In the genomic region with DNA sequence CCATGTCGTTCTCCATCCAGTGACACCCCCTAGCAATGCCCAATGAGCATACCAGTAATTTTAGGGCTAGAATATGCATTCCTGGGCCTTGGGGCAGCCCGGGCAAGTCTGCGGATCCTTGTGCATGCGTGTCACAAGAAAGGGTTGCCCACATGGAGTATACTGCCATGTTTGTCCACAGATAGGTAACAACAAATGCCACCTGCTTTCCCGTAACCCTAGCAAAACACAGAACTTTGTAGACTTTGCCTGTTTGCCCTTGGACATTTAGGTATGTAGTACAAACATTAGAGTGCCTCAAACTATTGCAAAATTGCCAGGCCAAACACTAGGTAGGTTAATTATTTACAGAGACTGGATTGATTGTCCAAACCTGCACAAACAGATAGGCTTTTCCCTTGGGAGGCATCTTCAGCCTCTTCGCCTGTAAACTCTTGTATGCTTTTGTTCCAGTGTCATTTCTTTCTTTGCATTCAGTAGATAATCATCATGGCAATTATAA, we compare ENCODE assay signal across 1 cellular context.
TF ChIP-seq lines count a peak whose summit lies in the region.

No MANE protein-coding gene starts in this region.

TF ChIP-seq in HepG2, 621 proteins besides CTCF, POLR2A, EP300 and RAD21 (continued from another document and continues in another):
- TF ChIP-seq, protein P1, sequence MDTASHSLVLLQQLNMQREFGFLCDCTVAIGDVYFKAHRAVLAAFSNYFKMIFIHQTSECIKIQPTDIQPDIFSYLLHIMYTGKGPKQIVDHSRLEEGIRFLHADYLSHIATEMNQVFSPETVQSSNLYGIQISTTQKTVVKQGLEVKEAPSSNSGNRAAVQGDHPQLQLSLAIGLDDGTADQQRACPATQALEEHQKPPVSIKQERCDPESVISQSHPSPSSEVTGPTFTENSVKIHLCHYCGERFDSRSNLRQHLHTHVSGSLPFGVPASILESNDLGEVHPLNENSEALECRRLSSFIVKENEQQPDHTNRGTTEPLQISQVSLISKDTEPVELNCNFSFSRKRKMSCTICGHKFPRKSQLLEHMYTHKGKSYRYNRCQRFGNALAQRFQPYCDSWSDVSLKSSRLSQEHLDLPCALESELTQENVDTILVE (CRISPR knock-in tag; IDR thresholded peaks at IDR 0.05): peak; percentile 94
- TF ChIP-seq BRD4 (CRISPR knock-in tag; IDR thresholded peaks at IDR 0.05): 0 out of 2 replicates have a peak, but pooled peaks have one; percentile 55
- peak; percentile 88; the same call in 1 of the 2 replicates for TF ChIP-seq HOXA9 (CRISPR knock-in tag; IDR thresholded peaks at IDR 0.05; ENCODE audit: borderline replicate concordance)
- TF ChIP-seq PHB2 (IDR thresholded peaks at IDR 0.05; ENCODE audit: partially characterized antibody): no peak
- TF ChIP-seq ZNF136 (CRISPR knock-in tag; IDR thresholded peaks at IDR 0.05; ENCODE audit: low read depth): no peak
- TF ChIP-seq KLF11 (CRISPR knock-in tag; IDR thresholded peaks at IDR 0.05): peak; percentile 93
- no peak for TF ChIP-seq ZBTB1 (CRISPR knock-in tag; IDR thresholded peaks at IDR 0.05; ENCODE audit: borderline replicate concordance)
- TF ChIP-seq ZNF331 (CRISPR knock-in tag; IDR thresholded peaks at IDR 0.05): peak; percentile 96
- TF ChIP-seq, protein P2, sequence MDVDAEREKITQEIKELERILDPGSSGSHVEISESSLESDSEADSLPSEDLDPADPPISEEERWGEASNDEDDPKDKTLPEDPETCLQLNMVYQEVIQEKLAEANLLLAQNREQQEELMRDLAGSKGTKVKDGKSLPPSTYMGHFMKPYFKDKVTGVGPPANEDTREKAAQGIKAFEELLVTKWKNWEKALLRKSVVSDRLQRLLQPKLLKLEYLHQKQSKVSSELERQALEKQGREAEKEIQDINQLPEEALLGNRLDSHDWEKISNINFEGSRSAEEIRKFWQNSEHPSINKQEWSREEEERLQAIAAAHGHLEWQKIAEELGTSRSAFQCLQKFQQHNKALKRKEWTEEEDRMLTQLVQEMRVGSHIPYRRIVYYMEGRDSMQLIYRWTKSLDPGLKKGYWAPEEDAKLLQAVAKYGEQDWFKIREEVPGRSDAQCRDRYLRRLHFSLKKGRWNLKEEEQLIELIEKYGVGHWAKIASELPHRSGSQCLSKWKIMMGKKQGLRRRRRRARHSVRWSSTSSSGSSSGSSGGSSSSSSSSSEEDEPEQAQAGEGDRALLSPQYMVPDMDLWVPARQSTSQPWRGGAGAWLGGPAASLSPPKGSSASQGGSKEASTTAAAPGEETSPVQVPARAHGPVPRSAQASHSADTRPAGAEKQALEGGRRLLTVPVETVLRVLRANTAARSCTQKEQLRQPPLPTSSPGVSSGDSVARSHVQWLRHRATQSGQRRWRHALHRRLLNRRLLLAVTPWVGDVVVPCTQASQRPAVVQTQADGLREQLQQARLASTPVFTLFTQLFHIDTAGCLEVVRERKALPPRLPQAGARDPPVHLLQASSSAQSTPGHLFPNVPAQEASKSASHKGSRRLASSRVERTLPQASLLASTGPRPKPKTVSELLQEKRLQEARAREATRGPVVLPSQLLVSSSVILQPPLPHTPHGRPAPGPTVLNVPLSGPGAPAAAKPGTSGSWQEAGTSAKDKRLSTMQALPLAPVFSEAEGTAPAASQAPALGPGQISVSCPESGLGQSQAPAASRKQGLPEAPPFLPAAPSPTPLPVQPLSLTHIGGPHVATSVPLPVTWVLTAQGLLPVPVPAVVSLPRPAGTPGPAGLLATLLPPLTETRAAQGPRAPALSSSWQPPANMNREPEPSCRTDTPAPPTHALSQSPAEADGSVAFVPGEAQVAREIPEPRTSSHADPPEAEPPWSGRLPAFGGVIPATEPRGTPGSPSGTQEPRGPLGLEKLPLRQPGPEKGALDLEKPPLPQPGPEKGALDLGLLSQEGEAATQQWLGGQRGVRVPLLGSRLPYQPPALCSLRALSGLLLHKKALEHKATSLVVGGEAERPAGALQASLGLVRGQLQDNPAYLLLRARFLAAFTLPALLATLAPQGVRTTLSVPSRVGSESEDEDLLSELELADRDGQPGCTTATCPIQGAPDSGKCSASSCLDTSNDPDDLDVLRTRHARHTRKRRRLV (CRISPR knock-in tag; IDR thresholded peaks at IDR 0.05): peak; percentile 55; the same call in 1 of the 2 replicates
- TF ChIP-seq MIER2 (CRISPR knock-in tag; IDR thresholded peaks at IDR 0.05): peak; percentile 84
- peak; percentile 63; the same call in 1 of the 2 replicates for TF ChIP-seq FOXC1 (CRISPR knock-in tag; IDR thresholded peaks at IDR 0.05; ENCODE audit: borderline replicate concordance)
- TF ChIP-seq THYN1 (CRISPR knock-in tag; IDR thresholded peaks at IDR 0.05; ENCODE audit: borderline replicate concordance, low read depth): peak; percentile 83
- 0 out of 2 replicates have a peak, but pooled peaks have one; percentile 51 for TF ChIP-seq RFXAP (CRISPR knock-in tag; IDR thresholded peaks at IDR 0.05; ENCODE audit: borderline replicate concordance)
- TF ChIP-seq, protein P3, sequence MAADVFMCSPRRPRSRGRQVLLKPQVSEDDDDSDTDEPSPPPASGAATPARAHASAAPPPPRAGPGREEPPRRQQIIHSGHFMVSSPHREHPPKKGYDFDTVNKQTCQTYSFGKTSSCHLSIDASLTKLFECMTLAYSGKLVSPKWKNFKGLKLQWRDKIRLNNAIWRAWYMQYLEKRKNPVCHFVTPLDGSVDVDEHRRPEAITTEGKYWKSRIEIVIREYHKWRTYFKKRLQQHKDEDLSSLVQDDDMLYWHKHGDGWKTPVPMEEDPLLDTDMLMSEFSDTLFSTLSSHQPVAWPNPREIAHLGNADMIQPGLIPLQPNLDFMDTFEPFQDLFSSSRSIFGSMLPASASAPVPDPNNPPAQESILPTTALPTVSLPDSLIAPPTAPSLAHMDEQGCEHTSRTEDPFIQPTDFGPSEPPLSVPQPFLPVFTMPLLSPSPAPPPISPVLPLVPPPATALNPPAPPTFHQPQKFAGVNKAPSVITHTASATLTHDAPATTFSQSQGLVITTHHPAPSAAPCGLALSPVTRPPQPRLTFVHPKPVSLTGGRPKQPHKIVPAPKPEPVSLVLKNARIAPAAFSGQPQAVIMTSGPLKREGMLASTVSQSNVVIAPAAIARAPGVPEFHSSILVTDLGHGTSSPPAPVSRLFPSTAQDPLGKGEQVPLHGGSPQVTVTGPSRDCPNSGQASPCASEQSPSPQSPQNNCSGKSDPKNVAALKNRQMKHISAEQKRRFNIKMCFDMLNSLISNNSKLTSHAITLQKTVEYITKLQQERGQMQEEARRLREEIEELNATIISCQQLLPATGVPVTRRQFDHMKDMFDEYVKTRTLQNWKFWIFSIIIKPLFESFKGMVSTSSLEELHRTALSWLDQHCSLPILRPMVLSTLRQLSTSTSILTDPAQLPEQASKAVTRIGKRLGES (CRISPR knock-in tag; IDR thresholded peaks at IDR 0.05; ENCODE audit: borderline replicate concordance): 0 out of 2 replicates have a peak, but pooled peaks have one; percentile 45
- TF ChIP-seq, protein P4, sequence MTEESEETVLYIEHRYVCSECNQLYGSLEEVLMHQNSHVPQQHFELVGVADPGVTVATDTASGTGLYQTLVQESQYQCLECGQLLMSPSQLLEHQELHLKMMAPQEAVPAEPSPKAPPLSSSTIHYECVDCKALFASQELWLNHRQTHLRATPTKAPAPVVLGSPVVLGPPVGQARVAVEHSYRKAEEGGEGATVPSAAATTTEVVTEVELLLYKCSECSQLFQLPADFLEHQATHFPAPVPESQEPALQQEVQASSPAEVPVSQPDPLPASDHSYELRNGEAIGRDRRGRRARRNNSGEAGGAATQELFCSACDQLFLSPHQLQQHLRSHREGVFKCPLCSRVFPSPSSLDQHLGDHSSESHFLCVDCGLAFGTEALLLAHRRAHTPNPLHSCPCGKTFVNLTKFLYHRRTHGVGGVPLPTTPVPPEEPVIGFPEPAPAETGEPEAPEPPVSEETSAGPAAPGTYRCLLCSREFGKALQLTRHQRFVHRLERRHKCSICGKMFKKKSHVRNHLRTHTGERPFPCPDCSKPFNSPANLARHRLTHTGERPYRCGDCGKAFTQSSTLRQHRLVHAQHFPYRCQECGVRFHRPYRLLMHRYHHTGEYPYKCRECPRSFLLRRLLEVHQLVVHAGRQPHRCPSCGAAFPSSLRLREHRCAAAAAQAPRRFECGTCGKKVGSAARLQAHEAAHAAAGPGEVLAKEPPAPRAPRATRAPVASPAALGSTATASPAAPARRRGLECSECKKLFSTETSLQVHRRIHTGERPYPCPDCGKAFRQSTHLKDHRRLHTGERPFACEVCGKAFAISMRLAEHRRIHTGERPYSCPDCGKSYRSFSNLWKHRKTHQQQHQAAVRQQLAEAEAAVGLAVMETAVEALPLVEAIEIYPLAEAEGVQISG (CRISPR knock-in tag; IDR thresholded peaks at IDR 0.05): peak; percentile 76
- TF ChIP-seq GTF2F1 (IDR thresholded peaks at IDR 0.05; ENCODE audit: low read length): no peak
- no peak for TF ChIP-seq ZBTB3 (CRISPR knock-in tag; IDR thresholded peaks at IDR 0.05; ENCODE audit: borderline replicate concordance, low read depth)
- peak; percentile 92 for TF ChIP-seq RARA (CRISPR knock-in tag; IDR thresholded peaks at IDR 0.05)
- TF ChIP-seq ZNF674 (CRISPR knock-in tag; IDR thresholded peaks at IDR 0.05; ENCODE audit: low read depth): no peak
- 0 out of 2 replicates have a peak, but pooled peaks have one; percentile 56 for TF ChIP-seq ZNF766 (CRISPR knock-in tag; IDR thresholded peaks at IDR 0.05; ENCODE audit: borderline replicate concordance)
- peak; percentile 98 for TF ChIP-seq NFKBIZ (CRISPR knock-in tag; IDR thresholded peaks at IDR 0.05)
- TF ChIP-seq ZNF746 (CRISPR knock-in tag; IDR thresholded peaks at IDR 0.05): no peak
- TF ChIP-seq FOXA1 (IDR thresholded peaks at IDR 0.05): peak; percentile 91
- peak; percentile 97 for TF ChIP-seq FOXA1 (CRISPR knock-in tag; IDR thresholded peaks at IDR 0.05)
- TF ChIP-seq KLF12 (CRISPR knock-in tag; IDR thresholded peaks at IDR 0.05; ENCODE audit: borderline replicate concordance): no peak
- peak; percentile 90; the same call in 1 of the 2 replicates for TF ChIP-seq ZNF543 (CRISPR knock-in tag; IDR thresholded peaks at IDR 0.05)
- no peak; the same call in 1 of the 2 replicates for TF ChIP-seq PAWR (CRISPR knock-in tag; IDR thresholded peaks at IDR 0.05; ENCODE audit: borderline replicate concordance)
- TF ChIP-seq, protein P5, sequence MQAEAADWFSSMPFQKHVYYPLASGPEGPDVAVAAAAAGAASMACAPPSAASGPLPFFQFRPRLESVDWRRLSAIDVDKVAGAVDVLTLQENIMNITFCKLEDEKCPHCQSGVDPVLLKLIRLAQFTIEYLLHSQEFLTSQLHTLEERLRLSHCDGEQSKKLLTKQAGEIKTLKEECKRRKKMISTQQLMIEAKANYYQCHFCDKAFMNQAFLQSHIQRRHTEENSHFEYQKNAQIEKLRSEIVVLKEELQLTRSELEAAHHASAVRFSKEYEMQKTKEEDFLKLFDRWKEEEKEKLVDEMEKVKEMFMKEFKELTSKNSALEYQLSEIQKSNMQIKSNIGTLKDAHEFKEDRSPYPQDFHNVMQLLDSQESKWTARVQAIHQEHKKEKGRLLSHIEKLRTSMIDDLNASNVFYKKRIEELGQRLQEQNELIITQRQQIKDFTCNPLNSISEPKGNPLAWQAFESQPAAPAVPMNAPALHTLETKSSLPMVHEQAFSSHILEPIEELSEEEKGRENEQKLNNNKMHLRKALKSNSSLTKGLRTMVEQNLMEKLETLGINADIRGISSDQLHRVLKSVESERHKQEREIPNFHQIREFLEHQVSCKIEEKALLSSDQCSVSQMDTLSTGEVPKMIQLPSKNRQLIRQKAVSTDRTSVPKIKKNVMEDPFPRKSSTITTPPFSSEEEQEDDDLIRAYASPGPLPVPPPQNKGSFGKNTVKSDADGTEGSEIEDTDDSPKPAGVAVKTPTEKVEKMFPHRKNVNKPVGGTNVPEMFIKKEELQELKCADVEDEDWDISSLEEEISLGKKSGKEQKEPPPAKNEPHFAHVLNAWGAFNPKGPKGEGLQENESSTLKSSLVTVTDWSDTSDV (CRISPR knock-in tag; IDR thresholded peaks at IDR 0.05): no peak
- no peak for TF ChIP-seq NFE2L2 (IDR thresholded peaks at IDR 0.05; ENCODE audit: low read length)
- TF ChIP-seq MTA1 (CRISPR knock-in tag; IDR thresholded peaks at IDR 0.05; ENCODE audit: borderline replicate concordance): no peak; the same call in 1 of the 2 replicates
- TF ChIP-seq, protein P6, sequence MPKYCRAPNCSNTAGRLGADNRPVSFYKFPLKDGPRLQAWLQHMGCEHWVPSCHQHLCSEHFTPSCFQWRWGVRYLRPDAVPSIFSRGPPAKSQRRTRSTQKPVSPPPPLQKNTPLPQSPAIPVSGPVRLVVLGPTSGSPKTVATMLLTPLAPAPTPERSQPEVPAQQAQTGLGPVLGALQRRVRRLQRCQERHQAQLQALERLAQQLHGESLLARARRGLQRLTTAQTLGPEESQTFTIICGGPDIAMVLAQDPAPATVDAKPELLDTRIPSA (CRISPR knock-in tag; IDR thresholded peaks at IDR 0.05; ENCODE audit: borderline replicate concordance): no peak
- TF ChIP-seq CC2D1A (CRISPR knock-in tag; IDR thresholded peaks at IDR 0.05): no peak
- TF ChIP-seq, protein P7, sequence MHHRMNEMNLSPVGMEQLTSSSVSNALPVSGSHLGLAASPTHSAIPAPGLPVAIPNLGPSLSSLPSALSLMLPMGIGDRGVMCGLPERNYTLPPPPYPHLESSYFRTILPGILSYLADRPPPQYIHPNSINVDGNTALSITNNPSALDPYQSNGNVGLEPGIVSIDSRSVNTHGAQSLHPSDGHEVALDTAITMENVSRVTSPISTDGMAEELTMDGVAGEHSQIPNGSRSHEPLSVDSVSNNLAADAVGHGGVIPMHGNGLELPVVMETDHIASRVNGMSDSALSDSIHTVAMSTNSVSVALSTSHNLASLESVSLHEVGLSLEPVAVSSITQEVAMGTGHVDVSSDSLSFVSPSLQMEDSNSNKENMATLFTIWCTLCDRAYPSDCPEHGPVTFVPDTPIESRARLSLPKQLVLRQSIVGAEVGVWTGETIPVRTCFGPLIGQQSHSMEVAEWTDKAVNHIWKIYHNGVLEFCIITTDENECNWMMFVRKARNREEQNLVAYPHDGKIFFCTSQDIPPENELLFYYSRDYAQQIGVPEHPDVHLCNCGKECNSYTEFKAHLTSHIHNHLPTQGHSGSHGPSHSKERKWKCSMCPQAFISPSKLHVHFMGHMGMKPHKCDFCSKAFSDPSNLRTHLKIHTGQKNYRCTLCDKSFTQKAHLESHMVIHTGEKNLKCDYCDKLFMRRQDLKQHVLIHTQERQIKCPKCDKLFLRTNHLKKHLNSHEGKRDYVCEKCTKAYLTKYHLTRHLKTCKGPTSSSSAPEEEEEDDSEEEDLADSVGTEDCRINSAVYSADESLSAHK (CRISPR knock-in tag; IDR thresholded peaks at IDR 0.05; ENCODE audit: borderline replicate concordance): no peak
- no peak for TF ChIP-seq SRSF9 (IDR thresholded peaks at IDR 0.05; ENCODE audit: borderline replicate concordance, insufficient read depth, low read depth, low read length, poor library complexity, severe bottlenecking)
- peak; percentile 98 for TF ChIP-seq CEBPB (IDR thresholded peaks at IDR 0.05; ENCODE audit: borderline replicate concordance, low read depth, low read length)
- TF ChIP-seq MIXL1 (CRISPR knock-in tag; IDR thresholded peaks at IDR 0.05): peak; percentile 98
- TF ChIP-seq, protein P8, sequence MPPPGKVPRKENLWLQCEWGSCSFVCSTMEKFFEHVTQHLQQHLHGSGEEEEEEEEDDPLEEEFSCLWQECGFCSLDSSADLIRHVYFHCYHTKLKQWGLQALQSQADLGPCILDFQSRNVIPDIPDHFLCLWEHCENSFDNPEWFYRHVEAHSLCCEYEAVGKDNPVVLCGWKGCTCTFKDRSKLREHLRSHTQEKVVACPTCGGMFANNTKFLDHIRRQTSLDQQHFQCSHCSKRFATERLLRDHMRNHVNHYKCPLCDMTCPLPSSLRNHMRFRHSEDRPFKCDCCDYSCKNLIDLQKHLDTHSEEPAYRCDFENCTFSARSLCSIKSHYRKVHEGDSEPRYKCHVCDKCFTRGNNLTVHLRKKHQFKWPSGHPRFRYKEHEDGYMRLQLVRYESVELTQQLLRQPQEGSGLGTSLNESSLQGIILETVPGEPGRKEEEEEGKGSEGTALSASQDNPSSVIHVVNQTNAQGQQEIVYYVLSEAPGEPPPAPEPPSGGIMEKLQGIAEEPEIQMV (CRISPR knock-in tag; IDR thresholded peaks at IDR 0.05; ENCODE audit: low read depth): peak; percentile 39; the same call in 1 of the 2 replicates
- TF ChIP-seq HOXA3 (CRISPR knock-in tag; IDR thresholded peaks at IDR 0.05): peak; percentile 61; the same call in 1 of the 2 replicates
- TF ChIP-seq RXRB (CRISPR knock-in tag; IDR thresholded peaks at IDR 0.05; ENCODE audit: borderline replicate concordance): peak; percentile 93
